Comparison of ENCODE assay signal across 20 cellular contexts in the genomic region with DNA sequence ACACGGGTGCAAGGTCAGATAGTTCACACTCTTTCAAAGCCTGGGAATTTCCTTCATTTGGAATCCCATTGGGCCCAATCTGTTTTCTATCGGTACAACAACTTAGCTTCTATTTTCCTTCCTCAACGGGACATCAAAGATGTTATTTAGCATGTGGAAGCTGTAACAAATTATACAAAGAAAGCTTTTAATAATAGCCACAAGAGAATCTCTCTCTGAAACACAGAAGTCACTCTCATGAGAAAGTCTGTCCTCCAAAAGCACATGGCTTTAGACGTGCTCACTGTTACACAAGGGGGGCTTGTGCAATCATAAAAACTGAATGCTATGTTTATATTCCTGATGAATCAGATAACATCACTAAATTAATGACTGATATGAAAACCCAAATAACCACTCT. TPM values are rescaled to one million over a fixed set of nuclear protein-coding genes. Genes with fewer than 3 reads are reported as not detected.
DNase-seq lines count a peak whose midpoint lies in the region; ATAC-seq and TF ChIP-seq lines count a peak whose summit lies in the region.
"Had no signal": no experiment of that assay in that cellular context is flagged by ENCODE, and none has a peak within 500 bp of the region (broad histone marks: within the 10 kb centered on the region; RNA-seq: fewer than 3 reads in every experiment).

No MANE protein-coding gene starts in this region.

- peaks cover 0 to 6% of the 10 kb centered on the region in 2 donors for H3K36me3 Mint-ChIP-seq in CD14-positive monocyte
- H3K36me3 Mint-ChIP-seq in mesothelial cell of epicardium = peaks cover 6% of the 10 kb centered on the region
- H3K36me3 Mint-ChIP-seq: stimulated activated memory B cell treated with anti-CD40 and anti-IgM and Interleukin-4, amounts not matched to agents 10 μg/mL and 1 μg/mL and 100 μg/mL, for 72 hours had no signal

- H3K9me3 Mint-ChIP-seq in CD14-positive monocyte (peaks cover 25 to 29% (median 27%) of the 10 kb centered on the region in 7 donors), mesothelial cell of epicardium (peaks cover 24% of the 10 kb centered on the region)

- H3K4me3 Mint-ChIP-seq in CD14-positive monocyte (no peak overlapping the region), mesothelial cell of epicardium (no peak overlapping the region)
- H3K4me3 Mint-ChIP-seq: activated CD4-positive, alpha-beta T cell treated with anti-CD3 and anti-CD28 coated beads for 36 hours; stimulated activated memory B cell treated with anti-CD40 and anti-IgM and Interleukin-4, amounts not matched to agents 10 μg/mL and 1 μg/mL and 100 μg/mL, for 72 hours had no signal

- H3K4me3 ChIP-seq in fibroblast of the aortic adventitia (ENCODE audit: low read depth, low read length) = no peak overlapping the region
- H3K4me3 ChIP-seq: breast epithelium, mucosa of descending colon had no signal

- peak overlapping the region; percentile 5 to 91 (median 64) for H3K27ac Mint-ChIP-seq in CD14-positive monocyte
- peak overlapping the region; percentile 94 for H3K27ac Mint-ChIP-seq in mesothelial cell of epicardium
- H3K27ac Mint-ChIP-seq: activated CD4-positive, alpha-beta T cell treated with anti-CD3 and anti-CD28 coated beads for 36 hours; stimulated activated memory B cell treated with anti-CD40 and anti-IgM and Interleukin-4, amounts not matched to agents 10 μg/mL and 1 μg/mL and 100 μg/mL, for 72 hours had no signal

- TF ChIP-seq CTCF in CD14-positive monocyte (IDR thresholded peaks at IDR 0.05) (no peak), fibroblast of the aortic adventitia (IDR thresholded peaks at IDR 0.05; ENCODE audit: insufficient read depth, low read length) (no peak), mesothelial cell of epicardium (IDR thresholded peaks at IDR 0.05; ENCODE audit: unreplicated experiment) (no peak)

- ATAC-seq in HG03521 (IDR thresholded peaks at IDR 0.05; ENCODE audit: unreplicated experiment) = no peak
- no peak for ATAC-seq in HG02981 (IDR thresholded peaks at IDR 0.05; ENCODE audit: unreplicated experiment)
- ATAC-seq: activated CD4-positive, alpha-beta T cell treated with anti-CD3 and anti-CD28 coated beads for 36 hours; mucosa of descending colon; stimulated activated memory B cell treated with anti-CD40 and anti-IgM and Interleukin-4, amounts not matched to agents 10 μg/mL and 1 μg/mL and 100 μg/mL, for 72 hours had no signal

- DNase-seq in CD14-positive monocyte (ENCODE audit: low spot score) (no peak), SK-MEL-5 (ENCODE audit: low read depth, low spot score) (peak; percentile 96), fibroblast of the aortic adventitia (ENCODE audit: low read depth) (peak; percentile 20), mesothelial cell of epicardium (ENCODE audit: low spot score in 2 of 2, unreplicated experiment in 2 of 2) (no peak), activated T-cell treated with anti-CD3 and anti-CD28 coated beads for 4 hours (no peak), NCI-H345 (lab: John Stamatoyannopoulos, UW) (no peak)
- DNase-seq: activated CD4-positive, alpha-beta T cell treated with anti-CD3 and anti-CD28 coated beads for 36 hours; activated CD8-positive, alpha-beta memory T cell treated with anti-CD3 and anti-CD28 coated beads, Interleukin-2, amount 50 U/mL, for 4 hours; activated naive CD4-positive, alpha-beta T cell; effector memory CD4-positive, alpha-beta T cell; glutamatergic neuron; islet precursor cell; mucosa of descending colon; NCI-H1048; occipital lobe; small intestine had no signal

- H3K4me1 Mint-ChIP-seq in CD14-positive monocyte (peaks cover 21% of the 10 kb centered on the region), mesothelial cell of epicardium (peaks cover 32% of the 10 kb centered on the region)
- H3K4me1 Mint-ChIP-seq: activated CD4-positive, alpha-beta T cell treated with anti-CD3 and anti-CD28 coated beads for 36 hours; stimulated activated memory B cell treated with anti-CD40 and anti-IgM and Interleukin-4, amounts not matched to agents 10 μg/mL and 1 μg/mL and 100 μg/mL, for 72 hours had no signal

- intact Hi-C loops in CD14-positive monocyte (cut with micrococcal nuclease) = no loop called here

- in situ Hi-C loops in SK-MEL-5 (cut with HindIII; ENCODE audit: low pct_unique_long_range_greater_than_20kb, low sequenced_read_pairs) = no loop called here

- peaks cover 0 to 3% (median 0%) of the 10 kb centered on the region in 3 donors for H3K27me3 Mint-ChIP-seq in CD14-positive monocyte (ENCODE audit: low read depth in 3 of 3)
- H3K27me3 Mint-ChIP-seq in mesothelial cell of epicardium (ENCODE audit: low read depth) = no peaks in the 10 kb centered on the region
- H3K27me3 Mint-ChIP-seq: activated CD4-positive, alpha-beta T cell treated with anti-CD3 and anti-CD28 coated beads for 36 hours; stimulated activated memory B cell treated with anti-CD40 and anti-IgM and Interleukin-4, amounts not matched to agents 10 μg/mL and 1 μg/mL and 100 μg/mL, for 72 hours had no signal

RNA-seq across cellular contexts. Expression of a gene that starts 28.9 kb away (rescaled TPM):
- 1 to 10 TPM; 1.9 to 4.1 TPM for polyA plus RNA-seq in CD14-positive monocyte
- total RNA-seq in SK-MEL-5 (2014; rRNA removed; shearing (Covaris generic)) = 19.3 and 23.6 TPM in 2 replicates
- polyA plus RNA-seq in SK-MEL-5 (2015; cell fraction: cytosol; rRNA removed) = 4.7 and 7.5 TPM in 2 replicates
- 7.8 and 11.2 TPM in 2 replicates for polyA plus RNA-seq in SK-MEL-5 (2015; cell fraction: nucleus; rRNA removed)
- not detected in 2 replicates for total RNA-seq in fibroblast of the aortic adventitia (ENCODE audit: low replicate concordance)
- 3.5 to 3.9 TPM (median 3.5 TPM) in 3 replicates for total RNA-seq in mesothelial cell of epicardium

Comparison
In these comparisons a context has a peak if more than half of its experiments do, and no peak if none do; other contexts are left out.
1. DNase-seq: peak in SK-MEL-5 (single experiment) and fibroblast of the aortic adventitia (single experiment); none in CD14-positive monocyte (single experiment), mesothelial cell of epicardium (0 of 2), activated T-cell treated with anti-CD3 and anti-CD28 coated beads for 4 hours (single experiment) and NCI-H345 (single experiment).